12 cellular contexts compared by ENCODE assay signal in the genomic region with DNA sequence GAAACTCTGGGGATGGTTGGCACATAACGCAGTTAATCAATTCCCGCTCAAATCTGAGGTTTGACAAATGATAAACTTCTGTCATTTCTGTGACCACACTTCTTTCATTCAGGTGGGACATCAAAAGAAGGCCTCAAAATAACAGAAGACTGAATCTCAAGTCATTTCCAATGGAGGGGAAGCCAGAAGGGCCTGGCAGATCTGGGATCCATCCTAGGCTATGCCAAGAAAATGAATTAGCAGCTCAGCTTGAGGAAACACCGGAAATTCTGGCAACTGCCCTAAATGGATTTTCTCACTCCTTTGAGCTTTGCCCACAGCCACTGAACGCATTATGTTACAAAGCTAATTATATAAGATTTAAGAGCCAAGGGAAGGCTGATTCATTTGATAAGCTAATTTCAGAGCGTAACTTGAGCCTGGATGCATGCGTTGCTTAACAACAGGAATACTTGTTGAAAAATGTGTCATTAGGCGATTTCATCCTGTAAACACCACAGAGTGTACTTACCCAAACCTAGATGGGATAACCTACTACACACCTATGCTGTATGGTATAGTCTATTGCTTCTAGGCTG. TPM values are rescaled to one million over a fixed set of nuclear protein-coding genes. Genes with fewer than 3 reads are reported as not detected.
DNase-seq lines count a peak whose midpoint lies in the region; FAIRE-seq and TF ChIP-seq lines count a peak whose summit lies in the region.
"Had no signal": no experiment of that assay in that cellular context is flagged by ENCODE, and none has a peak within 500 bp of the region (broad histone marks: within the 10 kb centered on the region; RNA-seq: fewer than 3 reads in every experiment).

No MANE protein-coding gene starts in this region.

- H3K9me3 ChIP-seq in breast epithelium (no peaks in the 10 kb centered on the region), muscle layer of duodenum (ENCODE audit: control insufficient read depth in 1 of 2, low read length in 2 of 2) (no peaks in the 10 kb centered on the region)

- H3K36me3 ChIP-seq in breast epithelium = no peaks in the 10 kb centered on the region
- H3K36me3 ChIP-seq in muscle layer of duodenum (ENCODE audit: control insufficient read depth in 1 of 2, insufficient read depth in 2 of 2, low read length in 2 of 2) = no peaks in the 10 kb centered on the region

- no peaks in the 10 kb centered on the region for H3K27me3 ChIP-seq in breast epithelium
- H3K27me3 ChIP-seq in muscle layer of duodenum (ENCODE audit: low read depth, low read length) = no peaks in the 10 kb centered on the region

- H3K4me1 ChIP-seq in breast epithelium (no peaks in the 10 kb centered on the region), muscle layer of duodenum (ENCODE audit: control insufficient read depth in 1 of 2, insufficient read depth in 2 of 2, low read length in 2 of 2) (peaks cover 0 to 31% of the 10 kb centered on the region in 2 donors)

- FAIRE-seq in D721Med (lab: Jason Lieb, UNC) = peak; percentile 11
- no peak for FAIRE-seq in GM12892 (lab: Jason Lieb, UNC)
- FAIRE-seq: G401.6 had no signal

- no peak for TF ChIP-seq POLR2A in breast epithelium (IDR thresholded peaks at IDR 0.05)
- no peak for TF ChIP-seq POLR2A in GM12892 (IDR thresholded peaks at IDR 0.05; ENCODE audit: low read depth, low read length)

- H3K4me3 ChIP-seq in breast epithelium = no peak overlapping the region
- no peak overlapping the region for H3K4me3 ChIP-seq in muscle layer of duodenum (ENCODE audit: low read depth in 1 of 2, low read length in 2 of 2)

- intact Hi-C loops in breast epithelium (cut with DNase I; ENCODE audit: low total_unique reads) = no loop called here

- H3K27ac ChIP-seq in breast epithelium (peak overlapping the region; percentile 10 to 28), muscle layer of duodenum (ENCODE audit: low read length) (peak overlapping the region; percentile 56)

- no peak for TF ChIP-seq CTCF in D721Med (IDR thresholded peaks at IDR 0.05; ENCODE audit: insufficient read depth, missing control alignments)
- no peak for TF ChIP-seq CTCF in breast epithelium (IDR thresholded peaks at IDR 0.05)

- DNase-seq in D721Med (ENCODE audit: insufficient read length, low spot score) (no peak), NCI-H1694 treated with DMSO at 0.1 percent for 48 hours (lab: John Stamatoyannopoulos, UW) (peak; percentile 1), breast epithelium (ENCODE audit: low spot score in 2 of 2) (no peak), OCI-M1 (lab: John Stamatoyannopoulos, UW) (no peak), OCI-M2 (lab: John Stamatoyannopoulos, UW; ENCODE audit: unreplicated experiment) (no peak), GM12892 (ENCODE audit: insufficient read length) (no peak)
- DNase-seq in activated naive CD4-positive, alpha-beta T cell treated with Interleukin-2 at 50 U/mL for 16 hours = no peak
- DNase-seq: amniotic stem cell, right cardiac atrium, SW 1271 had no signal

RNA-seq across cellular contexts. Expression of a gene that starts 47.1 kb away (rescaled TPM):
- 10 to 100 TPM; 26.2 to 43.8 (median 37.4) TPM for total RNA-seq in breast epithelium
- polyA plus RNA-seq in GM12892 (2012; ENCODE audit: missing spikeins) = 2.7 TPM
